In genomic region chr19:41309225-41310030, GRCh38 we compare ENCODE assay signal across 8 cellular contexts. TPM values are rescaled to one million over a fixed set of nuclear protein-coding genes. Genes with fewer than 3 reads are reported as not detected.
DNase-seq lines count a peak whose midpoint lies in the region; ATAC-seq and TF ChIP-seq lines count a peak whose summit lies in the region.

No MANE protein-coding gene starts in this region.

- peak overlapping the region in 1 of 2 experiments; percentile 91 for H3K23ac ChIP-seq in mesenchymal stem cell (ENCODE audit: low read length in 2 of 2)

- peak overlapping the region; percentile 93 for H3K9ac ChIP-seq in NT2/D1 (ENCODE audit: insufficient read length, low read depth)
- peak overlapping the region; percentile 99 for H3K9ac ChIP-seq in mesenchymal stem cell (ENCODE audit: low read length)

- H3K36me3 Mint-ChIP-seq in chondrocyte (ENCODE audit: low read depth), result peaks cover 22% of the 10 kb centered on the region

- no peak for ATAC-seq in HG03354 (IDR thresholded peaks at IDR 0.05; ENCODE audit: poor library complexity, severe bottlenecking, unreplicated experiment)
- ATAC-seq in HG02623 (IDR thresholded peaks at IDR 0.05; ENCODE audit: unreplicated experiment), result no peak

- H3K36me3 ChIP-seq in NT2/D1 (ENCODE audit: insufficient read depth, insufficient read length, low read length), result peaks cover 56% of the 10 kb centered on the region
- H3K36me3 ChIP-seq in mesenchymal stem cell (ENCODE audit: control insufficient read depth in 1 of 2, insufficient read depth in 2 of 2, low read depth in 1 of 2, low read length in 2 of 2), result peaks cover 50 to 58% of the 10 kb centered on the region in 2 experiments
- H3K36me3 ChIP-seq in transverse colon, result peaks cover 0 to 32% (median 14%) of the 10 kb centered on the region in 4 donors

- peak overlapping the region; percentile 98 for H2BK5ac ChIP-seq in mesenchymal stem cell (ENCODE audit: low read depth, low read length, poor library complexity, severe bottlenecking)

- no peak overlapping the region for H2BK15ac ChIP-seq in mesenchymal stem cell (ENCODE audit: low read depth, poor library complexity, severe bottlenecking)

- in situ Hi-C loops in transverse colon (cut with MboI; ENCODE audit: low pct_ligation_motif_present in 1 of 4, low pct_unique_long_range_greater_than_20kb in 1 of 4, low sequenced_read_pairs in 3 of 4), result no loop called here

- peak overlapping the region; percentile 100 for H3K27ac Mint-ChIP-seq in chondrocyte (ENCODE audit: unreplicated experiment)

- no peaks in the 10 kb centered on the region for H3K27me3 Mint-ChIP-seq in chondrocyte (ENCODE audit: low read depth)

- TF ChIP-seq EP300 in transverse colon (IDR thresholded peaks at IDR 0.05; ENCODE audit: low read depth), result no peak

- H3K9me3 Mint-ChIP-seq in chondrocyte (ENCODE audit: low read depth), result no peaks in the 10 kb centered on the region

- H3K4me1 ChIP-seq in NT2/D1 (ENCODE audit: insufficient read depth, insufficient read length), result peaks cover 5% of the 10 kb centered on the region
- peaks cover 18% of the 10 kb centered on the region for H3K4me1 ChIP-seq in mesenchymal stem cell (ENCODE audit: control insufficient read depth, insufficient read depth, low read depth, low read length)
- H3K4me1 ChIP-seq in transverse colon, result peaks cover 22 to 60% (median 34%) of the 10 kb centered on the region in 4 donors

- peak overlapping the region; percentile 2 to 89 for H3K4ac ChIP-seq in mesenchymal stem cell (ENCODE audit: low read depth in 1 of 2, low read length in 2 of 2)

- H2AFZ ChIP-seq in mesenchymal stem cell (ENCODE audit: low read depth, low read length), result no peak overlapping the region

- H3K4me2 ChIP-seq in mesenchymal stem cell (ENCODE audit: low read length, poor library complexity, severe bottlenecking), result peak overlapping the region; percentile 87

- H3K4me3 ChIP-seq in NT2/D1 (ENCODE audit: insufficient read length, low read depth) (peak overlapping the region; percentile 79), mesenchymal stem cell (ENCODE audit: insufficient read depth in 1 of 2, low read depth in 1 of 2, low read length in 2 of 2) (peak overlapping the region; percentile 77 to 85), transverse colon (peak overlapping the region; percentile 60 to 67 (median 64))

- peak overlapping the region; percentile 99 for H3K27ac ChIP-seq in mesenchymal stem cell (ENCODE audit: low read length, poor library complexity, severe bottlenecking)
- H3K27ac ChIP-seq in transverse colon, result peak overlapping the region; percentile 91 to 96 (median 93)

- H3K4me1 Mint-ChIP-seq in chondrocyte (ENCODE audit: low read depth), result peaks cover 43% of the 10 kb centered on the region

- DNase-seq in DMS53 treated with DMSO at 0.1 percent for 48 hours (lab: John Stamatoyannopoulos, UW; ENCODE audit: unreplicated experiment) (peak; percentile 68), NT2/D1 (ENCODE audit: low read depth, low spot score) (no peak), chondrocyte (ENCODE audit: low spot score) (peak; percentile 32), mesenchymal stem cell (peak; percentile 36), transverse colon (no peak), cerebellum (ENCODE audit: low spot score) (no peak)

- peaks cover 29% of the 10 kb centered on the region for H3K79me1 ChIP-seq in mesenchymal stem cell (replicated peaks; ENCODE audit: low read length, poor library complexity, severe bottlenecking)

- no peak for TF ChIP-seq POLR2A in transverse colon (IDR thresholded peaks at IDR 0.05)

- no peak overlapping the region for H2BK120ac ChIP-seq in mesenchymal stem cell (ENCODE audit: low read depth, low read length)

- peak overlapping the region; percentile 65 for H2AK5ac ChIP-seq in mesenchymal stem cell (ENCODE audit: low read length, severe bottlenecking)

- TF ChIP-seq CTCF in chondrocyte (IDR thresholded peaks at IDR 0.05) (no peak), transverse colon (IDR thresholded peaks at IDR 0.05) (no peak)

- H3K9me3 ChIP-seq in NT2/D1 (ENCODE audit: insufficient read depth, low read length) (no peaks in the 10 kb centered on the region), mesenchymal stem cell (ENCODE audit: control insufficient read depth, low read length) (no peaks in the 10 kb centered on the region), transverse colon (no peaks in the 10 kb centered on the region)

- 45% methylated on average over 22 of the region's 23 CpGs for WGBS in mesenchymal stem cell
- 0 to 6% methylated on average over 14 to 23 of the region's 23 CpGs for WGBS in transverse colon (ENCODE audit: low coverage in 1 of 2), 2 donors

- peak overlapping the region; percentile 40 to 76 for H2BK12ac ChIP-seq in mesenchymal stem cell (ENCODE audit: low read length in 2 of 2)

- H4K8ac ChIP-seq in mesenchymal stem cell (ENCODE audit: low read length), result peak overlapping the region; percentile 85

- peak overlapping the region; percentile 75 for H4K91ac ChIP-seq in mesenchymal stem cell (ENCODE audit: low read length)

- peak overlapping the region in 1 of 2 experiments; percentile 4 for H3K14ac ChIP-seq in mesenchymal stem cell (ENCODE audit: low read length in 2 of 2)

- H3K27me3 ChIP-seq in NT2/D1 (ENCODE audit: insufficient read depth, insufficient read length), result no peaks in the 10 kb centered on the region
- no peaks in the 10 kb centered on the region for H3K27me3 ChIP-seq in mesenchymal stem cell (ENCODE audit: control insufficient read depth in 1 of 2, insufficient read depth in 1 of 2, low read length in 2 of 2)
- H3K27me3 ChIP-seq in transverse colon, result no peaks in the 10 kb centered on the region

- peak overlapping the region; percentile 94 for H3K4me3 Mint-ChIP-seq in chondrocyte (ENCODE audit: unreplicated experiment)

- peak overlapping the region; percentile 92 to 93 for H3K18ac ChIP-seq in mesenchymal stem cell (ENCODE audit: low read depth in 1 of 2, low read length in 2 of 2)

- intact Hi-C loops in transverse colon (cut with DNase I; ENCODE audit: low total_unique reads), result loop anchor here (5.0 kb wide), 1 partner anchor 37 kb away; no protein-coding TSS in a partner anchor

RNA-seq across cellular contexts. Expression of gene CCDC97, which starts 0.5 kb away (rescaled TPM):
- 21.8 to 33.2 TPM (median 25.5 TPM) in 3 replicates for total RNA-seq in chondrocyte
- 15.9 TPM for polyA plus RNA-seq in mesenchymal stem cell (2013, experiment 1 of 2)
- polyA plus RNA-seq in mesenchymal stem cell (2013, experiment 2 of 2), result 16.0 TPM
- 10 to 100 TPM; 10.1 to 22.4 (median 15.4) TPM for total RNA-seq in transverse colon
- 8.3 TPM for total RNA-seq in cerebellum

RNA-seq across cellular contexts. Expression of gene TGFB1, which starts 44.3 kb away (rescaled TPM):
- total RNA-seq in chondrocyte (188 to 197 TPM (median 195 TPM) in 3 replicates), transverse colon (10 to 100 TPM in 2 of 4 donors, 1 to 10 TPM in 2; 4.4 to 30.3 (median 9.7) TPM), cerebellum (1.7 TPM)
- polyA plus RNA-seq in mesenchymal stem cell (2013, experiment 1 of 2), result 208 TPM
- polyA plus RNA-seq in mesenchymal stem cell (2013, experiment 2 of 2), result 203 TPM

RNA-seq across cellular contexts. Expression of gene HNRNPUL1, which starts 45.3 kb away (rescaled TPM):
- 158 to 195 TPM (median 161 TPM) in 3 replicates for total RNA-seq in chondrocyte
- polyA plus RNA-seq in mesenchymal stem cell (2013, experiment 1 of 2), result 178 TPM
- polyA plus RNA-seq in mesenchymal stem cell (2013, experiment 2 of 2), result 179 TPM
- total RNA-seq in transverse colon, result 100 to 1,000 TPM; 115 to 296 (median 145) TPM
- total RNA-seq in cerebellum, result 77.0 TPM

RNA-seq across cellular contexts. Expression of gene B9D2, which starts 54.5 kb away (rescaled TPM):
- total RNA-seq in chondrocyte (2.0 to 3.0 TPM (median 2.6 TPM) in 3 replicates), transverse colon (1 to 10 TPM in 2 of 4 donors, not detected in 2; 6.4 to 9.3 TPM), cerebellum (2.4 TPM)
- 4.2 TPM for polyA plus RNA-seq in mesenchymal stem cell (2013, experiment 1 of 2)
- 4.5 TPM for polyA plus RNA-seq in mesenchymal stem cell (2013, experiment 2 of 2)

Comparison
In these comparisons a context has a peak if more than half of its experiments do, and no peak if none do; other contexts are left out.
1. DNase-seq: peak in DMS53 treated with DMSO at 0.1 percent for 48 hours (single experiment), chondrocyte (single experiment) and mesenchymal stem cell (single experiment); none in NT2/D1 (single experiment), transverse colon (single experiment) and cerebellum (single experiment).
2. Peak in every context shown above with its lines, with median percentiles within 50 percentile points of each other: H3K4me3 ChIP-seq.